Comparison of ENCODE assay signal across 8 cellular contexts in genomic region chr4:3302164-3302785, GRCh38. TPM values are rescaled to one million over a fixed set of nuclear protein-coding genes. Genes with fewer than 3 reads are reported as not detected.
DNase-seq lines count a peak whose midpoint lies in the region; ATAC-seq and TF ChIP-seq lines count a peak whose summit lies in the region.

No MANE protein-coding gene starts in this region.

- H3K4me1 ChIP-seq in HAP-1 = no peaks in the 10 kb centered on the region

- no peaks in the 10 kb centered on the region for H3K27me3 ChIP-seq in HAP-1 (ENCODE audit: low read depth)

- peak; percentile 94 for ATAC-seq in activated naive CD8-positive, alpha-beta T cell treated with anti-CD3 and anti-CD28 coated beads, Interleukin-2, amount 10 ng/mL, durations not matched to agents 7 days and 5 days (ENCODE audit: low read depth)
- no peak for ATAC-seq in GM21528 (IDR thresholded peaks at IDR 0.05; ENCODE audit: low FRiP score, unreplicated experiment)

- TF ChIP-seq CTCF in GM10248 (IDR thresholded peaks at IDR 0.05; ENCODE audit: control extremely low read depth, extremely low read depth, low read depth, missing control alignments) = no peak

- no peaks in the 10 kb centered on the region for H3K9me3 Mint-ChIP-seq in activated naive CD8-positive, alpha-beta T cell treated with anti-CD3 and anti-CD28 coated beads, Interleukin-2, amount 10 ng/mL, durations not matched to agents 7 days and 5 days

- H3K9me3 ChIP-seq in HAP-1 = no peaks in the 10 kb centered on the region

- no peak overlapping the region for H3K4me3 ChIP-seq in HAP-1

- CTCF ChIA-PET in GM10248 (lab: Yijun Ruan, JAX) = no interaction called here

- DNase-seq in GM10248 (ENCODE audit: extremely low spot score) = peak; percentile 64
- DNase-seq in T-helper 2 cell = peak; percentile 55 to 95 (median 82)
- peak; percentile 90 for DNase-seq in activated naive CD8-positive, alpha-beta T cell treated with anti-CD3 and anti-CD28 coated beads, Interleukin-2, amount 10 ng/mL, durations not matched to agents 7 days and 5 days
- DNase-seq in stimulated activated CD4-positive, alpha-beta T cell treated with anti-CD3 and anti-CD28 coated beads, Interleukin-1b, Interleukin-23, amount 100 ng/mL, for 24 hours (ENCODE audit: low read depth in 4 of 4, low spot score in 1 of 4) = peak in 3 of 4 experiments; percentile 16 to 51 (median 43)
- no peak for DNase-seq in NCI-H1694 (lab: John Stamatoyannopoulos, UW)
- no peak for DNase-seq in HAP-1 (ENCODE audit: low spot score in 2 of 2)
- DNase-seq in NCI-H2196 (lab: John Stamatoyannopoulos, UW; ENCODE audit: unreplicated experiment) = no peak

- peaks cover 37% of the 10 kb centered on the region for H3K4me1 Mint-ChIP-seq in activated naive CD8-positive, alpha-beta T cell treated with anti-CD3 and anti-CD28 coated beads, Interleukin-2, amount 10 ng/mL, durations not matched to agents 7 days and 5 days

- in situ Hi-C loops in HAP-1 (cut with MboI; ENCODE audit: low sequenced_read_pairs) = no loop called here

- peaks cover 66% of the 10 kb centered on the region for H3K27me3 Mint-ChIP-seq in activated naive CD8-positive, alpha-beta T cell treated with anti-CD3 and anti-CD28 coated beads, Interleukin-2, amount 10 ng/mL, durations not matched to agents 7 days and 5 days

- no peaks in the 10 kb centered on the region for H3K36me3 ChIP-seq in HAP-1 (replicated peaks)

- peak overlapping the region; percentile 81 for H3K27ac Mint-ChIP-seq in activated naive CD8-positive, alpha-beta T cell treated with anti-CD3 and anti-CD28 coated beads, Interleukin-2, amount 10 ng/mL, durations not matched to agents 7 days and 5 days

- POLR2A ChIA-PET in GM10248 (lab: Yijun Ruan, JAX) = no interaction called here
- POLR2A ChIA-PET in activated naive CD8-positive, alpha-beta T cell treated with anti-CD3 and anti-CD28 coated beads, Interleukin-2, amount 10 ng/mL, durations not matched to agents 7 days and 5 days (lab: Charles Lee) = no interaction called here

- no peaks in the 10 kb centered on the region for H3K36me3 Mint-ChIP-seq in activated naive CD8-positive, alpha-beta T cell treated with anti-CD3 and anti-CD28 coated beads, Interleukin-2, amount 10 ng/mL, durations not matched to agents 7 days and 5 days

- H3K4me3 Mint-ChIP-seq in activated naive CD8-positive, alpha-beta T cell treated with anti-CD3 and anti-CD28 coated beads, Interleukin-2, amount 10 ng/mL, durations not matched to agents 7 days and 5 days = peak overlapping the region; percentile 81

RNA-seq across cellular contexts. Expression of gene RGS12, which starts 9.5 kb away (rescaled TPM):
- 1 to 10 TPM; 5.0 to 5.3 TPM for total RNA-seq in activated naive CD8-positive, alpha-beta T cell treated with anti-CD3 and anti-CD28 coated beads, Interleukin-2, amount 10 ng/mL, durations not matched to agents 7 days and 5 days

RNA-seq across cellular contexts. Expression of gene MSANTD1, which starts 53.3 kb away (rescaled TPM):
- 1 to 10 TPM; 1.3 to 1.4 TPM for total RNA-seq in activated naive CD8-positive, alpha-beta T cell treated with anti-CD3 and anti-CD28 coated beads, Interleukin-2, amount 10 ng/mL, durations not matched to agents 7 days and 5 days

Comparison
In these comparisons a context has a peak if more than half of its experiments do, and no peak if none do; other contexts are left out.
1. DNase-seq: peak in GM10248 (single experiment), T-helper 2 cell (5 of 5), activated naive CD8-positive, alpha-beta T cell treated with anti-CD3 and anti-CD28 coated beads, Interleukin-2, amount 10 ng/mL, durations not matched to agents 7 days and 5 days (single experiment) and stimulated activated CD4-positive, alpha-beta T cell treated with anti-CD3 and anti-CD28 coated beads, Interleukin-1b, Interleukin-23, amount 100 ng/mL, for 24 hours (3 of 4); none in NCI-H1694 (single experiment), HAP-1 (0 of 2) and NCI-H2196 (single experiment).